Comparison of ENCODE assay signal across 11 cellular contexts in genomic region chr12:18752280-18752920, GRCh38. TPM values are rescaled to one million over a fixed set of nuclear protein-coding genes. Genes with fewer than 3 reads are reported as not detected.
A peak's percentile ranks its signal among the peaks of the same experiment; 100 is the strongest.
DNase-seq lines count a peak whose midpoint lies in the region; ATAC-seq and TF ChIP-seq lines count a peak whose summit lies in the region.
"Had no signal": no experiment of that assay in that cellular context is flagged by ENCODE, and none has a peak within 500 bp of the region (broad histone marks: within the 10 kb centered on the region; RNA-seq: fewer than 3 reads in every experiment).

No MANE protein-coding gene starts in this region.

- H3K9me2 ChIP-seq in hepatocyte (replicated peaks; ENCODE audit: insufficient read depth): no peaks in the 10 kb centered on the region

- DNase-seq in MCF 10A (ENCODE audit: unreplicated experiment) (peak; percentile 31), mammary epithelial cell (no peak), astrocyte of the hippocampus (ENCODE audit: low read depth, low spot score) (peak; percentile 61), hepatocyte (ENCODE audit: low spot score) (peak; percentile 27), upper lobe of left lung (no peak), cerebellar cortex (ENCODE audit: low spot score) (no peak), NCI-H446 (lab: John Stamatoyannopoulos, UW) (no peak), anterior cingulate cortex (lab: John Stamatoyannopoulos, UW) (no peak)
- DNase-seq: activated CD4-positive, alpha-beta T cell treated with anti-CD3 and anti-CD28 coated beads, Interleukin-2, amount 10 ng/mL, durations not matched to agents 24 days and 14 days; tibial artery had no signal

- POLR2A ChIA-PET in MCF 10A (lab: Yijun Ruan, JAX): interaction anchor here (0.6 kb wide), 2 partner anchors 14 to 603 kb away, joined by 3 read pairs; no protein-coding TSS in a partner anchor

- no peak for TF ChIP-seq EP300 in upper lobe of left lung (IDR thresholded peaks at IDR 0.05)

- H3K36me3 Mint-ChIP-seq in MCF 10A (ENCODE audit: insufficient read depth, unreplicated experiment): no peaks in the 10 kb centered on the region
- H3K36me3 Mint-ChIP-seq: brain had no signal

- BruUV-seq in MCF 10A (replicated peaks; lab: Mats Ljungman, UMichigan) (no TSS peak), mammary epithelial cell (replicated peaks; lab: Mats Ljungman, UMichigan) (no TSS peak)

- H3K9me3 Mint-ChIP-seq in MCF 10A (ENCODE audit: unreplicated experiment): no peaks in the 10 kb centered on the region
- H3K9me3 Mint-ChIP-seq: activated CD4-positive, alpha-beta T cell treated with anti-CD3 and anti-CD28 coated beads, Interleukin-2, amount 10 ng/mL, durations not matched to agents 24 days and 14 days had no signal

- H3K4me3 ChIP-seq in mammary epithelial cell (replicated peaks in 1 of 3; ENCODE audit: insufficient read depth in 1 of 3, low read depth in 2 of 3, low read length in 3 of 3): no peak overlapping the region
- no peak overlapping the region for H3K4me3 ChIP-seq in hepatocyte
- no peak overlapping the region for H3K4me3 ChIP-seq in upper lobe of left lung
- H3K4me3 ChIP-seq: tibial artery had no signal

- TF ChIP-seq POLR2A in upper lobe of left lung (IDR thresholded peaks at IDR 0.05): no peak

- no peaks in the 10 kb centered on the region for H3K4me1 Mint-ChIP-seq in MCF 10A (ENCODE audit: insufficient read depth, unreplicated experiment)
- H3K4me1 Mint-ChIP-seq: activated CD4-positive, alpha-beta T cell treated with anti-CD3 and anti-CD28 coated beads, Interleukin-2, amount 10 ng/mL, durations not matched to agents 24 days and 14 days had no signal

- H3K4me2 ChIP-seq in mammary epithelial cell (ENCODE audit: insufficient read depth, low read depth, low read length) (no peak overlapping the region), hepatocyte (no peak overlapping the region)

- WGBS in mammary epithelial cell (ENCODE audit: low coverage, missing lambda C conversion rate): 87% methylated on average over 6 of the region's 6 CpGs
- 56% methylated on average over 6 of the region's 6 CpGs for WGBS in hepatocyte (ENCODE audit: low lambda C conversion rate, missing lambda C conversion rate)
- 52 to 59% methylated on average over 6 of the region's 6 CpGs for WGBS in upper lobe of left lung, 2 donors

- H3K36me3 ChIP-seq in mammary epithelial cell (ENCODE audit: insufficient read depth, low read length) (no peaks in the 10 kb centered on the region), hepatocyte (replicated peaks; ENCODE audit: insufficient read depth, low read depth) (no peaks in the 10 kb centered on the region), upper lobe of left lung (no peaks in the 10 kb centered on the region)
- H3K36me3 ChIP-seq: tibial artery had no signal

- H4K20me1 ChIP-seq in mammary epithelial cell (ENCODE audit: insufficient read depth, low read length) (no peaks in the 10 kb centered on the region), hepatocyte (ENCODE audit: insufficient read depth, poor library complexity, severe bottlenecking) (no peaks in the 10 kb centered on the region)

- H3K4me1 ChIP-seq in mammary epithelial cell (ENCODE audit: insufficient read depth, low read length) (peaks cover 12% of the 10 kb centered on the region), hepatocyte (ENCODE audit: insufficient read depth) (peaks cover 17% of the 10 kb centered on the region), upper lobe of left lung (peaks cover 0 to 9% (median 2%) of the 10 kb centered on the region in 4 donors)

- no peak overlapping the region for H3K27ac ChIP-seq in mammary epithelial cell (ENCODE audit: insufficient read depth, low read depth, low read length)
- no peak overlapping the region for H3K27ac ChIP-seq in hepatocyte
- H3K27ac ChIP-seq in upper lobe of left lung: no peak overlapping the region
- H3K27ac ChIP-seq: tibial artery had no signal

- CTCF ChIA-PET in MCF 10A (lab: Yijun Ruan, JAX): interaction anchor here (0.6 to 1.2 kb wide), 3 partner anchors 15 to 86 kb away, joined by 3 to 4 read pairs (median 3); partner anchors contain the start of gene PLCZ1
- CTCF ChIA-PET in mammary epithelial cell (lab: Charles Lee; ENCODE audit: low non-redundant PET): interaction anchor here (0.6 kb wide), 1 partner anchor 1024 kb away, joined by 4 read pairs; no protein-coding TSS in a partner anchor

- H3K4me3 Mint-ChIP-seq in MCF 10A (ENCODE audit: unreplicated experiment): no peak overlapping the region
- H3K4me3 Mint-ChIP-seq: activated CD4-positive, alpha-beta T cell treated with anti-CD3 and anti-CD28 coated beads, Interleukin-2, amount 10 ng/mL, durations not matched to agents 24 days and 14 days; brain had no signal

- peak; percentile 43 to 64 for ATAC-seq in upper lobe of left lung (ENCODE audit: low FRiP score in 2 of 2)

- no peak overlapping the region for H3K27ac Mint-ChIP-seq in MCF 10A (ENCODE audit: low read depth, unreplicated experiment)
- H3K27ac Mint-ChIP-seq: activated CD4-positive, alpha-beta T cell treated with anti-CD3 and anti-CD28 coated beads, Interleukin-2, amount 10 ng/mL, durations not matched to agents 24 days and 14 days had no signal

- TF ChIP-seq CTCF in MCF 10A (IDR thresholded peaks at IDR 0.05; ENCODE audit: unreplicated experiment) (no peak), mammary epithelial cell (conservative IDR thresholded peaks at IDR 0.05 in 1 of 2, IDR thresholded peaks at IDR 0.05 in 1 of 2; ENCODE audit: extremely low read depth in 1 of 2, insufficient read depth in 1 of 2, low read depth in 1 of 2, low read length in 2 of 2) (no peak), hepatocyte (IDR thresholded peaks at IDR 0.05; ENCODE audit: poor library complexity) (no peak), upper lobe of left lung (IDR thresholded peaks at IDR 0.05) (no peak)

- in situ Hi-C loops in mammary epithelial cell (cut with MboI; ENCODE audit: low sequenced_read_pairs in 2 of 2): no loop called here

- H3K9me3 ChIP-seq in mammary epithelial cell (replicated peaks; ENCODE audit: insufficient read depth, low read length) (no peaks in the 10 kb centered on the region), hepatocyte (ENCODE audit: low read depth) (no peaks in the 10 kb centered on the region), upper lobe of left lung (no peaks in the 10 kb centered on the region)
- H3K9me3 ChIP-seq: tibial artery had no signal

- H3K27me3 ChIP-seq in mammary epithelial cell (ENCODE audit: insufficient read depth, low read length): no peaks in the 10 kb centered on the region
- no peaks in the 10 kb centered on the region for H3K27me3 ChIP-seq in hepatocyte
- no peaks in the 10 kb centered on the region for H3K27me3 ChIP-seq in upper lobe of left lung
- H3K27me3 ChIP-seq: tibial artery had no signal

- no peaks in the 10 kb centered on the region for H3K79me2 ChIP-seq in mammary epithelial cell (ENCODE audit: insufficient read depth, low read length)
- no peaks in the 10 kb centered on the region for H3K79me2 ChIP-seq in hepatocyte

- no peak overlapping the region for H3K9ac ChIP-seq in mammary epithelial cell (ENCODE audit: insufficient read depth, low read length)

- intact Hi-C loops in MCF 10A (cut with micrococcal nuclease): no loop called here
- intact Hi-C loops in mammary epithelial cell (cut with micrococcal nuclease): no loop called here

- dilution Hi-C loops in mammary epithelial cell (cut with HindIII; ENCODE audit: low sequenced_read_pairs): no loop called here

- H2AFZ ChIP-seq in mammary epithelial cell (ENCODE audit: low read depth, low read length) (no peak overlapping the region), hepatocyte (no peak overlapping the region)

- no peaks in the 10 kb centered on the region for H3K27me3 Mint-ChIP-seq in MCF 10A (ENCODE audit: insufficient read depth, unreplicated experiment)
- H3K27me3 Mint-ChIP-seq: activated CD4-positive, alpha-beta T cell treated with anti-CD3 and anti-CD28 coated beads, Interleukin-2, amount 10 ng/mL, durations not matched to agents 24 days and 14 days; brain had no signal

RNA-seq across cellular contexts. Expression of gene CAPZA3, which starts 14.5 kb away (rescaled TPM):
- total RNA-seq in MCF 10A (2022): 0.28 and 0.49 TPM in 2 replicates
- total RNA-seq in mammary epithelial cell: under 1 TPM in 1 of 2 donors, not detected in 1; 0.17 TPM
- polyA plus RNA-seq in mammary epithelial cell: not detected
- polyA minus RNA-seq in mammary epithelial cell: not detected
- total RNA-seq in hepatocyte: not detected in 2 replicates
- not detected in 2 replicates for polyA plus RNA-seq in hepatocyte
- total RNA-seq in upper lobe of left lung: not detected
- total RNA-seq: activated CD4-positive, alpha-beta T cell treated with anti-CD3 and anti-CD28 coated beads, Interleukin-2, amount 10 ng/mL, durations not matched to agents 24 days and 14 days had no signal

RNA-seq across cellular contexts. Expression of gene PLCZ1, which starts 14.6 kb away (rescaled TPM):
- total RNA-seq in MCF 10A (2022): not detected in 2 replicates
- 1 to 10 TPM in 1 of 2 donors, under 1 TPM in 1; 0.67 to 3.0 TPM for total RNA-seq in mammary epithelial cell
- 0.28 TPM for polyA plus RNA-seq in mammary epithelial cell
- 8.7 TPM for polyA minus RNA-seq in mammary epithelial cell
- not detected in 2 replicates for total RNA-seq in hepatocyte
- not detected in 2 replicates for polyA plus RNA-seq in hepatocyte
- total RNA-seq in upper lobe of left lung: not detected
- total RNA-seq: activated CD4-positive, alpha-beta T cell treated with anti-CD3 and anti-CD28 coated beads, Interleukin-2, amount 10 ng/mL, durations not matched to agents 24 days and 14 days had no signal

Comparison
In these comparisons a context has a peak if more than half of its experiments do, and no peak if none do; other contexts are left out.
1. DNase-seq: peak in MCF 10A (single experiment), astrocyte of the hippocampus (single experiment) and hepatocyte (single experiment); none in mammary epithelial cell (single experiment), upper lobe of left lung (0 of 2), cerebellar cortex (single experiment), NCI-H446 (0 of 2) and anterior cingulate cortex (0 of 58).